1 cellular context compared by ENCODE assay signal in genomic region chr2:161415041-161415440, GRCh38.
TF ChIP-seq lines count a peak whose summit lies in the region.

No MANE protein-coding gene starts in this region.

TF ChIP-seq in HepG2, 621 proteins besides CTCF, POLR2A, EP300 and RAD21 (continued from another document):
- TF ChIP-seq, protein P1, sequence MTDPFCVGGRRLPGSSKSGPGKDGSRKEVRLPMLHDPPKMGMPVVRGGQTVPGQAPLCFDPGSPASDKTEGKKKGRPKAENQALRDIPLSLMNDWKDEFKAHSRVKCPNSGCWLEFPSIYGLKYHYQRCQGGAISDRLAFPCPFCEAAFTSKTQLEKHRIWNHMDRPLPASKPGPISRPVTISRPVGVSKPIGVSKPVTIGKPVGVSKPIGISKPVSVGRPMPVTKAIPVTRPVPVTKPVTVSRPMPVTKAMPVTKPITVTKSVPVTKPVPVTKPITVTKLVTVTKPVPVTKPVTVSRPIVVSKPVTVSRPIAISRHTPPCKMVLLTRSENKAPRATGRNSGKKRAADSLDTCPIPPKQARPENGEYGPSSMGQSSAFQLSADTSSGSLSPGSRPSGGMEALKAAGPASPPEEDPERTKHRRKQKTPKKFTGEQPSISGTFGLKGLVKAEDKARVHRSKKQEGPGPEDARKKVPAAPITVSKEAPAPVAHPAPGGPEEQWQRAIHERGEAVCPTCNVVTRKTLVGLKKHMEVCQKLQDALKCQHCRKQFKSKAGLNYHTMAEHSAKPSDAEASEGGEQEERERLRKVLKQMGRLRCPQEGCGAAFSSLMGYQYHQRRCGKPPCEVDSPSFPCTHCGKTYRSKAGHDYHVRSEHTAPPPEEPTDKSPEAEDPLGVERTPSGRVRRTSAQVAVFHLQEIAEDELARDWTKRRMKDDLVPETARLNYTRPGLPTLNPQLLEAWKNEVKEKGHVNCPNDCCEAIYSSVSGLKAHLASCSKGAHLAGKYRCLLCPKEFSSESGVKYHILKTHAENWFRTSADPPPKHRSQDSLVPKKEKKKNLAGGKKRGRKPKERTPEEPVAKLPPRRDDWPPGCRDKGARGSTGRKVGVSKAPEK (CRISPR knock-in tag; IDR thresholded peaks at IDR 0.05; ENCODE audit: borderline replicate concordance) = no peak
- no peak for TF ChIP-seq CEBPB (IDR thresholded peaks at IDR 0.05; ENCODE audit: borderline replicate concordance, low read depth, low read length)
- no peak for TF ChIP-seq HNRNPLL (IDR thresholded peaks at IDR 0.05; ENCODE audit: low read depth, low read length, poor library complexity, severe bottlenecking)
- no peak for TF ChIP-seq HOXA5 (CRISPR knock-in tag; IDR thresholded peaks at IDR 0.05)
- no peak for TF ChIP-seq ZKSCAN8 (CRISPR knock-in tag; IDR thresholded peaks at IDR 0.05; ENCODE audit: borderline replicate concordance)
- 0 out of 2 replicates have a peak, but pooled peaks have one; percentile 1 for TF ChIP-seq ZNF704 (CRISPR knock-in tag; IDR thresholded peaks at IDR 0.05; ENCODE audit: borderline replicate concordance)
- peak; percentile 25; the same call in 1 of the 2 replicates for TF ChIP-seq TOPORS (CRISPR knock-in tag; IDR thresholded peaks at IDR 0.05)
- TF ChIP-seq ZNF121 (CRISPR knock-in tag; IDR thresholded peaks at IDR 0.05) = no peak
- TF ChIP-seq EHMT2 (IDR thresholded peaks at IDR 0.05; ENCODE audit: borderline replicate concordance, low read depth, low read length) = no peak
- no peak for TF ChIP-seq E2F5 (CRISPR knock-in tag; conservative IDR thresholded peaks at IDR 0.05)
- TF ChIP-seq HDAC2 (CRISPR knock-in tag; IDR thresholded peaks at IDR 0.05) = no peak
- TF ChIP-seq ZBTB21 (CRISPR knock-in tag; IDR thresholded peaks at IDR 0.05) = no peak
- TF ChIP-seq, protein P2, sequence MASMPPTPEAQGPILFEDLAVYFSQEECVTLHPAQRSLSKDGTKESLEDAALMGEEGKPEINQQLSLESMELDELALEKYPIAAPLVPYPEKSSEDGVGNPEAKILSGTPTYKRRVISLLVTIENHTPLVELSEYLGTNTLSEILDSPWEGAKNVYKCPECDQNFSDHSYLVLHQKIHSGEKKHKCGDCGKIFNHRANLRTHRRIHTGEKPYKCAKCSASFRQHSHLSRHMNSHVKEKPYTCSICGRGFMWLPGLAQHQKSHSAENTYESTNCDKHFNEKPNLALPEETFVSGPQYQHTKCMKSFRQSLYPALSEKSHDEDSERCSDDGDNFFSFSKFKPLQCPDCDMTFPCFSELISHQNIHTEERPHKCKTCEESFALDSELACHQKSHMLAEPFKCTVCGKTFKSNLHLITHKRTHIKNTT (CRISPR knock-in tag; IDR thresholded peaks at IDR 0.05) = no peak
- TF ChIP-seq ZNF24 (IDR thresholded peaks at IDR 0.05) = no peak
- no peak for TF ChIP-seq ZKSCAN1 (IDR thresholded peaks at IDR 0.05; ENCODE audit: low read length)
- no peak for TF ChIP-seq MAFF (IDR thresholded peaks at IDR 0.05; ENCODE audit: low read depth, low read length)
- TF ChIP-seq, protein P3, sequence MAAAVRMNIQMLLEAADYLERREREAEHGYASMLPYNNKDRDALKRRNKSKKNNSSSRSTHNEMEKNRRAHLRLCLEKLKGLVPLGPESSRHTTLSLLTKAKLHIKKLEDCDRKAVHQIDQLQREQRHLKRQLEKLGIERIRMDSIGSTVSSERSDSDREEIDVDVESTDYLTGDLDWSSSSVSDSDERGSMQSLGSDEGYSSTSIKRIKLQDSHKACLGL (CRISPR knock-in tag; IDR thresholded peaks at IDR 0.05) = no peak
- 0 out of 2 replicates have a peak, but pooled peaks have one; percentile 16 for TF ChIP-seq ZNF670 (CRISPR knock-in tag; IDR thresholded peaks at IDR 0.05; ENCODE audit: borderline replicate concordance)
- TF ChIP-seq THYN1 (CRISPR knock-in tag; IDR thresholded peaks at IDR 0.05; ENCODE audit: borderline replicate concordance, low read depth) = 0 out of 2 replicates have a peak, but pooled peaks have one; percentile 66
- TF ChIP-seq NFYB (CRISPR knock-in tag; IDR thresholded peaks at IDR 0.05) = no peak
- TF ChIP-seq ZBTB7B (CRISPR knock-in tag; IDR thresholded peaks at IDR 0.05) = no peak
- TF ChIP-seq SMAD1 (CRISPR knock-in tag; IDR thresholded peaks at IDR 0.05; ENCODE audit: borderline replicate concordance, low read depth) = 0 out of 2 replicates have a peak, but pooled peaks have one; percentile 3
- TF ChIP-seq ZBTB40 (IDR thresholded peaks at IDR 0.05) = no peak
- TF ChIP-seq ZBTB40 (CRISPR knock-in tag; IDR thresholded peaks at IDR 0.05) = no peak
- peak; percentile 61; the same call in 1 of the 2 replicates for TF ChIP-seq EZH2 (conservative IDR thresholded peaks at IDR 0.05; ENCODE audit: low read depth, low read length)
- no peak for TF ChIP-seq BHLHE40 (IDR thresholded peaks at IDR 0.05; ENCODE audit: low read length)
- no peak for TF ChIP-seq SMAD3 (CRISPR knock-in tag; IDR thresholded peaks at IDR 0.05)
